Comparison of ENCODE assay signal across 20 cellular contexts in genomic region chr17:57641761-57642160, GRCh38.
A peak's percentile ranks its signal among the peaks of the same experiment; 100 is the strongest.
DNase-seq lines count a peak whose midpoint lies in the region; ATAC-seq and TF ChIP-seq lines count a peak whose summit lies in the region.
"Had no signal": no experiment of that assay in that cellular context is flagged by ENCODE, and none has a peak within 500 bp of the region (broad histone marks: within the 10 kb centered on the region; RNA-seq: fewer than 3 reads in every experiment).

No MANE protein-coding gene starts in this region.

- H3K27me3 ChIP-seq in adrenal gland: no peaks in the 10 kb centered on the region
- H3K27me3 ChIP-seq: BLaER1 treated with 17β-estradiol and CSF1 and Interleukin-3, amounts not matched to agents 10 nM and 100 nM had no signal

- H3K36me3 ChIP-seq in adrenal gland (replicated peaks in 1 of 2): no peaks in the 10 kb centered on the region

- no peak overlapping the region for H3K4me3 ChIP-seq in adrenal gland
- H3K4me3 ChIP-seq: BLaER1 treated with 17β-estradiol and CSF1 and Interleukin-3, amounts not matched to agents 10 nM and 100 nM; GM23248 had no signal

- no peak for ATAC-seq in HG02938 (IDR thresholded peaks at IDR 0.05; ENCODE audit: unreplicated experiment)
- ATAC-seq: HCT116 had no signal

- H3K27ac ChIP-seq in adrenal gland: peak overlapping the region in 2 of 5 donors; percentile 38 to 55
- H3K27ac ChIP-seq: 22Rv1, GM23248 had no signal

- peaks cover 7% of the 10 kb centered on the region for H3K4me1 Mint-ChIP-seq in activated CD4-positive, alpha-beta T cell treated with anti-CD3 and anti-CD28 coated beads, Interleukin-2, amount 10 ng/mL, durations not matched to agents 7 days and 5 days
- H3K4me1 Mint-ChIP-seq in glutamatergic neuron (ENCODE audit: low read depth, unreplicated experiment): peaks cover 50% of the 10 kb centered on the region
- H3K4me1 Mint-ChIP-seq: CD14-positive monocyte had no signal

- no peak for DNase-seq in activated CD4-positive, alpha-beta T cell treated with anti-CD3 and anti-CD28 coated beads, Interleukin-2, amount 10 ng/mL, durations not matched to agents 7 days and 5 days
- DNase-seq in activated CD4-positive, alpha-beta T cell treated with anti-CD3 and anti-CD28 coated beads for 48 hours: no peak
- DNase-seq in adrenal gland (peak; percentile 59 to 83 (median 74)), glutamatergic neuron (no peak), NOMO-1 (lab: John Stamatoyannopoulos, UW; ENCODE audit: unreplicated experiment in 2 of 2) (no peak), NCI-H69 (lab: John Stamatoyannopoulos, UW) (no peak), H4 (ENCODE audit: low spot score) (no peak)
- DNase-seq: Calu3; CD4-positive, alpha-beta T cell; COR-L47; DMS53; DMS79 treated with DMSO at 0.1 percent for 48 hours; GM23248; H9 had no signal

- WGBS in adrenal gland, 4 donors: 37 to 61% (median 59%) methylated on average over 3 of the region's 3 CpGs; no CpG with 5 or more reads in 1 of the 4 donors

- H3K9me3 ChIP-seq in adrenal gland (replicated peaks in 1 of 3): no peaks in the 10 kb centered on the region
- H3K9me3 ChIP-seq: BLaER1 treated with 17β-estradiol and CSF1 and Interleukin-3, amounts not matched to agents 10 nM and 100 nM had no signal

- CTCF ChIA-PET in activated CD4-positive, alpha-beta T cell treated with anti-CD3 and anti-CD28 coated beads, Interleukin-2, amount 10 ng/mL, durations not matched to agents 7 days and 5 days (lab: Charles Lee): interaction anchor here (0.9 to 1.6 kb wide), 3 partner anchors 21 to 42 kb away, joined by 3 to 4 read pairs (median 3); no protein-coding TSS in a partner anchor

- H3K4me1 ChIP-seq in adrenal gland (replicated peaks in 1 of 2): peaks cover 6 to 20% of the 10 kb centered on the region in 2 donors

- peak overlapping the region; percentile 7 for H3K27ac Mint-ChIP-seq in activated CD4-positive, alpha-beta T cell treated with anti-CD3 and anti-CD28 coated beads, Interleukin-2, amount 10 ng/mL, durations not matched to agents 7 days and 5 days
- peak overlapping the region; percentile 44 for H3K27ac Mint-ChIP-seq in glutamatergic neuron (ENCODE audit: unreplicated experiment)
- H3K27ac Mint-ChIP-seq: B cell; CD4-positive, alpha-beta T cell had no signal

- TF ChIP-seq CTCF in adrenal gland (IDR thresholded peaks at IDR 0.05) (no peak), glutamatergic neuron (IDR thresholded peaks at IDR 0.05; ENCODE audit: partially characterized antibody, unreplicated experiment) (no peak)

- POLR2A ChIA-PET in activated CD4-positive, alpha-beta T cell treated with anti-CD3 and anti-CD28 coated beads, Interleukin-2, amount 10 ng/mL, durations not matched to agents 7 days and 5 days (lab: Charles Lee): interaction anchor here (0.6 kb wide), 1 partner anchor 255 kb away, joined by 8 read pairs; no protein-coding TSS in a partner anchor

- no peaks in the 10 kb centered on the region for H3K27me3 Mint-ChIP-seq in activated CD4-positive, alpha-beta T cell treated with anti-CD3 and anti-CD28 coated beads, Interleukin-2, amount 10 ng/mL, durations not matched to agents 7 days and 5 days
- peaks cover 12% of the 10 kb centered on the region for H3K27me3 Mint-ChIP-seq in glutamatergic neuron (ENCODE audit: unreplicated experiment)
- H3K27me3 Mint-ChIP-seq: B cell; CD4-positive, alpha-beta T cell had no signal

- H3K36me3 Mint-ChIP-seq in activated CD4-positive, alpha-beta T cell treated with anti-CD3 and anti-CD28 coated beads, Interleukin-2, amount 10 ng/mL, durations not matched to agents 7 days and 5 days (ENCODE audit: low read depth): peaks cover 2% of the 10 kb centered on the region
- H3K36me3 Mint-ChIP-seq in glutamatergic neuron (ENCODE audit: unreplicated experiment): no peaks in the 10 kb centered on the region

- H3K4me3 Mint-ChIP-seq in activated CD4-positive, alpha-beta T cell treated with anti-CD3 and anti-CD28 coated beads, Interleukin-2, amount 10 ng/mL, durations not matched to agents 7 days and 5 days: no peak overlapping the region
- H3K4me3 Mint-ChIP-seq in glutamatergic neuron (ENCODE audit: unreplicated experiment): no peak overlapping the region
- H3K4me3 Mint-ChIP-seq: B cell; CD14-positive monocyte; CD4-positive, alpha-beta T cell; H9 had no signal

- intact Hi-C loops in adrenal gland (cut with DNase I): no loop called here

- TF ChIP-seq POLR2A in adrenal gland (IDR thresholded peaks at IDR 0.05): no peak

- no peaks in the 10 kb centered on the region for H3K9me3 Mint-ChIP-seq in activated CD4-positive, alpha-beta T cell treated with anti-CD3 and anti-CD28 coated beads, Interleukin-2, amount 10 ng/mL, durations not matched to agents 7 days and 5 days
- peaks cover 6% of the 10 kb centered on the region for H3K9me3 Mint-ChIP-seq in glutamatergic neuron (ENCODE audit: unreplicated experiment)
- H3K9me3 Mint-ChIP-seq: CD14-positive monocyte; CD4-positive, alpha-beta T cell; H9 had no signal

Comparison
In these comparisons a context has a peak if more than half of its experiments do, and no peak if none do; other contexts are left out.
1. DNase-seq: peak in adrenal gland (7 of 7); none in activated CD4-positive, alpha-beta T cell treated with anti-CD3 and anti-CD28 coated beads, Interleukin-2, amount 10 ng/mL, durations not matched to agents 7 days and 5 days (single experiment), activated CD4-positive, alpha-beta T cell treated with anti-CD3 and anti-CD28 coated beads for 48 hours (single experiment), glutamatergic neuron (single experiment), NOMO-1 (0 of 2), NCI-H69 (single experiment) and H4 (single experiment).